19 cellular contexts compared by ENCODE assay signal in the genomic region with DNA sequence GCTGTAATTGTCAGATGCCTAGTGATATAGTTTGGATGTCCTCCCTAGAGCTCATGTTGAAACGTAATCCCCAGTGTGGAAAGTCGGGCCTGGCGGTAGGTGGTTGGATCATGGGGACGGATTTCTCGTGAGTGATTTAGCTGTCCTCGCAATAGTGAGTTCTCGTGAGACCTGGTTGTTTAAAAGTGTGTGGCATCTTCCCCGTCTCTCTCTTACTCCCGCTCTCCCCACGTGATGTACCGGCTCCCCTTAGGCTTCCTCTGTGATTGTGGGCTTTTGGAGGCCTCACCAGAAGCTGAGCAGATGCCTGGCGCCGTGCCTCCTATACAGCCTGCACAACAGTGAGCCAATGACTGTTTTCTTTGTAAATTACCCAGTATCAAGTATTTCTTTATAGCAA.
DNase-seq lines count a peak whose midpoint lies in the region; ATAC-seq, FAIRE-seq and TF ChIP-seq lines count a peak whose summit lies in the region.
"Had no signal": no experiment of that assay in that cellular context is flagged by ENCODE, and none has a peak within 500 bp of the region (broad histone marks: within the 10 kb centered on the region; RNA-seq: fewer than 3 reads in every experiment).

No MANE protein-coding gene starts in this region.

- peaks cover 7% of the 10 kb centered on the region for H3K27me3 Mint-ChIP-seq in nephron progenitor cell (ENCODE audit: low read depth, poor library complexity)

- H3K4ac ChIP-seq in H1 (replicated peaks; ENCODE audit: insufficient read length, low read depth, low read length) = no peak overlapping the region

- H3K4me3 Mint-ChIP-seq in nephron progenitor cell = no peak overlapping the region
- H3K4me3 Mint-ChIP-seq: CD14-positive monocyte; CD8-positive, alpha-beta T cell had no signal

- TF ChIP-seq RAD21 in H1 (IDR thresholded peaks at IDR 0.05 in 1 of 2, conservative IDR thresholded peaks at IDR 0.05 in 1 of 2; ENCODE audit: low read depth in 2 of 2, low read length in 2 of 2) = no peak

- no peak overlapping the region for H3K14ac ChIP-seq in H1 (ENCODE audit: insufficient read length)

- H3K79me1 ChIP-seq in H1 (ENCODE audit: low read depth, low read length) = no peaks in the 10 kb centered on the region

- no peak overlapping the region for H2BK120ac ChIP-seq in H1 (replicated peaks; ENCODE audit: low read depth, low read length)

- no peaks in the 10 kb centered on the region for H3K36me3 Mint-ChIP-seq in nephron progenitor cell (ENCODE audit: low read depth)
- H3K36me3 Mint-ChIP-seq: CD14-positive monocyte; CD8-positive, alpha-beta T cell had no signal

- POLR2A ChIA-PET in HEK293T (lab: Yijun Ruan, JAX) (no interaction called here), H1 (lab: Charles Lee; ENCODE audit: partially characterized antibody) (no interaction called here)

- no peak overlapping the region for H2AK5ac ChIP-seq in H1 (ENCODE audit: low read depth, low read length)

- H3K4me1 ChIP-seq in H1 (replicated peaks in 1 of 4; ENCODE audit: control insufficient read depth in 3 of 4, insufficient read depth in 4 of 4, low read length in 3 of 4) = no peaks in the 10 kb centered on the region
- H3K4me1 ChIP-seq: A549 had no signal

- no peak overlapping the region for H3K9ac ChIP-seq in H1 (replicated peaks in 1 of 4; ENCODE audit: extremely low read depth in 1 of 4, low read depth in 3 of 4, low read length in 3 of 4)

- no peak overlapping the region for H3K4me2 ChIP-seq in H1 (ENCODE audit: insufficient read depth in 1 of 2, low read depth in 2 of 2, low read length in 2 of 2)
- H3K4me2 ChIP-seq: A549 had no signal

- no peak overlapping the region for H3K27ac ChIP-seq in H1 (ENCODE audit: low read depth, low read length)
- H3K27ac ChIP-seq: A549 had no signal

- peak overlapping the region; percentile 3 for H3K27ac Mint-ChIP-seq in nephron progenitor cell
- H3K27ac Mint-ChIP-seq: CD14-positive monocyte; CD8-positive, alpha-beta T cell had no signal

- FAIRE-seq in H1 (lab: Jason Lieb, UNC) = no peak
- FAIRE-seq: A549, D721Med, G401.6, GM12891 had no signal

- TF ChIP-seq POLR2A in H1 (IDR thresholded peaks at IDR 0.05; ENCODE audit: control extremely low read depth in 1 of 2, low read depth in 2 of 2, low read length in 2 of 2) = no peak

- no peak for ATAC-seq in GM21423 (IDR thresholded peaks at IDR 0.05; ENCODE audit: unreplicated experiment)
- ATAC-seq: A549; CD8-positive, alpha-beta T cell had no signal

- H2BK5ac ChIP-seq in H1 (ENCODE audit: low read depth, low read length) = no peak overlapping the region

- peaks cover 9% of the 10 kb centered on the region for H3K4me1 Mint-ChIP-seq in nephron progenitor cell
- H3K4me1 Mint-ChIP-seq: CD14-positive monocyte had no signal

- no peak overlapping the region for H4K5ac ChIP-seq in H1 (ENCODE audit: insufficient read length, low read depth, low read length)

- H2BK12ac ChIP-seq in H1 (ENCODE audit: low read depth, low read length) = no peak overlapping the region

- H4K8ac ChIP-seq in H1 (ENCODE audit: extremely low read depth, insufficient read depth, low read length) = peak overlapping the region; percentile 80; the same call in 1 of the 2 replicates

- H3K79me2 ChIP-seq in H1 (ENCODE audit: control insufficient read depth in 1 of 2, insufficient read depth in 2 of 2, low read length in 2 of 2) = no peaks in the 10 kb centered on the region

- no peak for TF ChIP-seq EP300 in H1 (IDR thresholded peaks at IDR 0.05; ENCODE audit: borderline replicate concordance in 1 of 2, low read depth in 2 of 2, low read length in 2 of 2)

- H2BK15ac ChIP-seq in H1 (ENCODE audit: low read length) = no peak overlapping the region

- no peaks in the 10 kb centered on the region for H3K9me3 Mint-ChIP-seq in nephron progenitor cell
- H3K9me3 Mint-ChIP-seq: CD8-positive, alpha-beta T cell had no signal

- no peak overlapping the region for H4K91ac ChIP-seq in H1 (replicated peaks; ENCODE audit: insufficient read length, low read length)

- no peaks in the 10 kb centered on the region for H4K20me1 ChIP-seq in H1 (replicated peaks in 1 of 2; ENCODE audit: control insufficient read depth in 1 of 2, insufficient read depth in 2 of 2, low read length in 2 of 2)

- H3K18ac ChIP-seq in H1 (ENCODE audit: extremely low read depth, low read length) = no peak overlapping the region

- no peak for TF ChIP-seq CTCF in H1 (IDR thresholded peaks at IDR 0.05; ENCODE audit: control extremely low read depth in 1 of 3, insufficient read depth in 1 of 3, low read depth in 1 of 3, low read length in 3 of 3)
- no peak for TF ChIP-seq CTCF in nephron progenitor cell (IDR thresholded peaks at IDR 0.05)

- CTCF ChIA-PET in HEK293T (lab: Yijun Ruan, JAX) (no interaction called here), H1 (lab: Charles Lee; ENCODE audit: partially characterized antibody) (interaction anchor here (1.1 to 1.7 kb wide), 3 partner anchors 18 to 927 kb away, joined by 3 to 4 read pairs (median 3); no protein-coding TSS in a partner anchor)

- H3K27me3 ChIP-seq in H1 (replicated peaks in 1 of 4; ENCODE audit: control insufficient read depth in 3 of 4, extremely low read depth in 1 of 4, insufficient read depth in 3 of 4, low read length in 3 of 4) = no peaks in the 10 kb centered on the region

- no peak overlapping the region for H3K4me3 ChIP-seq in H1 (ENCODE audit: extremely low read depth in 1 of 4, insufficient read depth in 2 of 4, low read depth in 3 of 4, low read length in 4 of 4)
- H3K4me3 ChIP-seq: A549 had no signal

- no peak overlapping the region for H2BK20ac ChIP-seq in H1 (ENCODE audit: low read length)

- H3K23ac ChIP-seq in H1 (ENCODE audit: insufficient read length) = no peak overlapping the region

- H3K23me2 ChIP-seq in H1 (ENCODE audit: low read depth, low read length) = no peaks in the 10 kb centered on the region

- H3K9me3 ChIP-seq in H1 (ENCODE audit: insufficient read depth in 2 of 2, low read depth in 1 of 2, low read length in 1 of 2) = no peaks in the 10 kb centered on the region
- H3K9me3 ChIP-seq: A549 had no signal

- H3K36me3 ChIP-seq in H1 (ENCODE audit: control insufficient read depth in 2 of 4, insufficient read depth in 4 of 4, low read length in 3 of 4) = no peaks in the 10 kb centered on the region

- DNase-seq in HEK293T (ENCODE audit: extremely low spot score) (peak; percentile 11), H1 (ENCODE audit: low read depth in 1 of 2, low spot score in 2 of 2) (no peak), nephron progenitor cell (no peak), superior temporal gyrus (ENCODE audit: extremely low spot score) (peak; percentile 19), NCI-H2029 treated with DMSO at 0.1 percent for 48 hours (lab: John Stamatoyannopoulos, UW) (no peak), NCI-H526 (lab: John Stamatoyannopoulos, UW) (no peak)
- DNase-seq: CD8-positive, alpha-beta T cell; COR-L47; DMS153; DMS79 treated with DMSO at 0.1 percent for 48 hours; EL; HCEC 1CT; IMR-90 had no signal

- no peak overlapping the region for H3K56ac ChIP-seq in H1 (replicated peaks; ENCODE audit: insufficient read length, low read depth, low read length)

- H2AFZ ChIP-seq in H1 (ENCODE audit: low read length) = no peak overlapping the region

- 91% methylated on average over 13 of the region's 13 CpGs; no CpG with 5 or more reads in 1 of the 2 experiments for WGBS in H1 (ENCODE audit: extremely low coverage in 1 of 2, insufficient coverage in 1 of 2, insufficient read length in 1 of 2, insufficient replicate concordance in 2 of 2, low coverage in 1 of 2, low lambda C conversion rate in 2 of 2, missing lambda C conversion rate in 1 of 2), 2 experiments

TF ChIP-seq in HEK293T, 16 proteins besides CTCF, POLR2A, EP300 and RAD21:
- peak; percentile 61 for TF ChIP-seq L3MBTL2 (conservative IDR thresholded peaks at IDR 0.05)
- no peak for TF ChIP-seq NFRKB (IDR thresholded peaks at IDR 0.05)
TF ChIP-seq in HEK293T: peak in this region for 1.

TF ChIP-seq in H1, 55 proteins besides CTCF, POLR2A, EP300 and RAD21 (continues in another document):
- no peak for TF ChIP-seq MAFK (IDR thresholded peaks at IDR 0.05; ENCODE audit: low read depth, low read length)
- TF ChIP-seq FOSL1 (IDR thresholded peaks at IDR 0.05; ENCODE audit: insufficient read depth, low read depth, low read length) = no peak
- TF ChIP-seq ZNF274 (IDR thresholded peaks at IDR 0.05; ENCODE audit: borderline replicate concordance, extremely low read depth, low read length) = no peak
- TF ChIP-seq SP4 (IDR thresholded peaks at IDR 0.05; ENCODE audit: low read length) = no peak

Comparison
In these comparisons a context has a peak if more than half of its experiments do, and no peak if none do; other contexts are left out.
1. DNase-seq: peak in HEK293T (single experiment) and superior temporal gyrus (single experiment); none in H1 (0 of 2), nephron progenitor cell (single experiment), NCI-H2029 treated with DMSO at 0.1 percent for 48 hours (single experiment) and NCI-H526 (0 of 2).